Comparison of ENCODE assay signal across 34 cellular contexts in the genomic region with DNA sequence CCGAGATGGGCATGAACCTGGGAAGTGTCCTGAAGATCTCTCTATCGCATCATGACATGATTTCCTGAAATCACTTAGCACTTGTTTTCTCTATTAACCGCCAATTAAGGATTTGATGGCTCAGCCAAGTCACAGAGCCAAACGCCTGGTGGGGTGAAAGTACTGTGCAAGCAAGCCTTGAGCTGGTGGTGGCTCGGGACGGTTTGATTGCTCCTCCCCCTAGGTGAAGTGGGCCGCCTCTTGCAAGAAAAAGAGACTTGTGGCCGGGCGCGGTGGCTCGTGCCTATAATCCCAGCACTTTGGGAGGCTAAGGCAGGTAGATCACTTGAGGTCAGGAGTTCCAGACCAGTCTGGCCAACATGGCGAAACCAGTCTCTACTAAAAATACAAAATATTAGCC. TPM values are rescaled to one million over a fixed set of nuclear protein-coding genes. Genes with fewer than 3 reads are reported as not detected.
"Had no signal": no experiment of that assay in that cellular context is flagged by ENCODE, and none has a peak within 500 bp of the region (broad histone marks: within the 10 kb centered on the region; RNA-seq: fewer than 3 reads in every experiment).

No MANE protein-coding gene starts in this region.

- ATAC-seq: activated T-helper 17 cell treated with anti-CD3 and anti-CD28 coated beads, Interleukin-2, amount 50 U/mL, for 72 hours; foreskin keratinocyte; gastrocnemius medialis; heart right ventricle; T-helper 17 cell had no signal

- H3K79me2 ChIP-seq: hepatocyte had no signal

- H3K36me3 Mint-ChIP-seq: activated CD4-positive, alpha-beta memory T cell treated with anti-CD3 and anti-CD28 coated beads for 36 hours had no signal

- H3K4me1 ChIP-seq: foreskin keratinocyte, gastrocnemius medialis had no signal

- DNase-seq: activated CD4-positive, alpha-beta memory T cell treated with anti-CD3 and anti-CD28 coated beads for 36 hours; activated CD4-positive, alpha-beta T cell treated with anti-CD3 and anti-CD28 coated beads for 1 hour; activated CD4-positive, alpha-beta T cell treated with anti-CD3 and anti-CD28 coated beads for 4 hours; activated CD8-positive, alpha-beta memory T cell treated with anti-CD3 and anti-CD28 coated beads, Interleukin-2, amount 50 U/mL, for 48 hours; activated effector memory CD4-positive, alpha-beta T cell treated with Interleukin-2 at 50 U/mL for 16 hours; activated gamma-delta T cell treated with Interleukin-2 at 50 U/mL for 16 hours; activated naive CD4-positive, alpha-beta T cell treated with anti-CD3 and anti-CD28 coated beads, Interleukin-2, amount 50 U/mL, for 16 hours; activated naive CD4-positive, alpha-beta T cell treated with Interleukin-2 at 50 U/mL for 16 hours; activated T-cell treated with anti-CD3 and anti-CD28 coated beads for 4 hours; activated T-cell treated with anti-CD3 and anti-CD28 coated beads, Interleukin-2, amount 50 U/mL, for 24 hours; amniotic stem cell; anterior cingulate cortex; brain microvascular endothelial cell; dorsolateral prefrontal cortex; effector memory CD4-positive, alpha-beta T cell; erythroblast; foreskin keratinocyte; gastrocnemius medialis; heart right ventricle; T-helper 1 cell; T-helper 17 cell; T1000 had no signal

- H3K27ac Mint-ChIP-seq: activated CD4-positive, alpha-beta memory T cell treated with anti-CD3 and anti-CD28 coated beads for 36 hours; activated naive CD8-positive, alpha-beta T cell; activated T-cell treated with anti-CD3 and anti-CD28 coated beads, Interleukin-2, amount 50 U/mL, for 24 hours; activated T-helper 17 cell treated with anti-CD3 and anti-CD28 coated beads, Interleukin-2, amount 50 U/mL, for 72 hours; dendritic cell treated with granulocyte-macrophage colony-stimulating factor and Interleukin-4, amounts not matched to agents 40 ng/mL and 50 ng/mL, for 4 days; T-helper 17 cell; T-helper 2 cell treated with Interferon-gamma antibody and Interleukin-4, amounts not matched to agents 5 μg/mL and 100 μg/mL, for 36 hours had no signal

- H3K27ac ChIP-seq: brain microvascular endothelial cell, coronary artery, dorsolateral prefrontal cortex, esophagus muscularis mucosa, foreskin keratinocyte, gastrocnemius medialis, heart right ventricle, hepatocyte had no signal

- H3K36me3 ChIP-seq: brain microvascular endothelial cell, esophagus muscularis mucosa, gastrocnemius medialis, heart right ventricle had no signal

- H2AFZ ChIP-seq: hepatocyte had no signal

- H3K4me2 ChIP-seq: hepatocyte had no signal

- FAIRE-seq: astrocyte, bronchial epithelial cell had no signal

- H3K9me3 Mint-ChIP-seq: activated T-helper 17 cell treated with anti-CD3 and anti-CD28 coated beads, Interleukin-2, amount 50 U/mL, for 72 hours had no signal

- H3K9me3 ChIP-seq: gastrocnemius medialis had no signal

- H3K4me3 ChIP-seq: coronary artery, dorsolateral prefrontal cortex, esophagus muscularis mucosa, gastrocnemius medialis, heart right ventricle, hepatocyte had no signal

- H3K27me3 ChIP-seq: brain microvascular endothelial cell, foreskin keratinocyte, hepatocyte had no signal

- H3K4me3 Mint-ChIP-seq: activated CD4-positive, alpha-beta memory T cell treated with anti-CD3 and anti-CD28 coated beads for 36 hours; activated naive CD8-positive, alpha-beta T cell; activated T-cell treated with anti-CD3 and anti-CD28 coated beads, Interleukin-2, amount 50 U/mL, for 24 hours; activated T-helper 17 cell treated with anti-CD3 and anti-CD28 coated beads, Interleukin-2, amount 50 U/mL, for 72 hours; central memory CD8-positive, alpha-beta T cell; dendritic cell treated with granulocyte-macrophage colony-stimulating factor and Interleukin-4, amounts not matched to agents 40 ng/mL and 50 ng/mL, for 4 days; T-helper 17 cell; T-helper 2 cell treated with Interferon-gamma antibody and Interleukin-4, amounts not matched to agents 5 μg/mL and 100 μg/mL, for 36 hours had no signal

- H3K27me3 Mint-ChIP-seq: activated naive CD8-positive, alpha-beta T cell had no signal

RNA-seq across cellular contexts. Expression of a gene that starts 50.3 kb away (rescaled TPM):
- total RNA-seq: activated CD4-positive, alpha-beta memory T cell treated with anti-CD3 and anti-CD28 coated beads for 36 hours; activated T-helper 17 cell treated with anti-CD3 and anti-CD28 coated beads, Interleukin-2, amount 50 U/mL, for 72 hours; bronchial epithelial cell; cardiac septum; esophagus muscularis mucosa; foreskin keratinocyte; gastrocnemius medialis; glomerular endothelial cell; T-helper 17 cell had no signal
- polyA plus RNA-seq: foreskin keratinocyte had no signal
